8 cellular contexts compared by ENCODE assay signal in genomic region chr1:68600049-68600661, GRCh38.
DNase-seq lines count a peak whose midpoint lies in the region; ATAC-seq and TF ChIP-seq lines count a peak whose summit lies in the region.

No MANE protein-coding gene starts in this region.

- 0 out of 2 replicates have a peak overlapping the region, but pooled peaks have one; percentile 16 for H3K4me2 ChIP-seq in MM.1S (ENCODE audit: low read depth, low read length)
- H3K4me2 ChIP-seq in osteoblast (ENCODE audit: insufficient read depth, low read length) = no peak overlapping the region

- no peaks in the 10 kb centered on the region for H3K79me2 ChIP-seq in MM.1S (ENCODE audit: low read length)
- H3K79me2 ChIP-seq in osteoblast (ENCODE audit: insufficient read depth, low read length) = no peaks in the 10 kb centered on the region

- TF ChIP-seq CTCF in GM10266 (IDR thresholded peaks at IDR 0.05; ENCODE audit: control insufficient read depth, insufficient read depth, low read depth, missing control alignments) (peak; percentile 45), MM.1S (IDR thresholded peaks at IDR 0.05; ENCODE audit: low read length) (peak; percentile 77), osteoblast (IDR thresholded peaks at IDR 0.05; ENCODE audit: extremely low read depth, low read depth, low read length) (peak; percentile 70)

- no peaks in the 10 kb centered on the region for H3K9me2 ChIP-seq in MM.1S (replicated peaks; ENCODE audit: insufficient read depth, low read length)

- H3K27me3 Mint-ChIP-seq in immature natural killer cell (ENCODE audit: low read depth in 3 of 3) = no peaks in the 10 kb centered on the region
- H3K27me3 Mint-ChIP-seq in activated T-helper 1 cell treated with anti-CD3 and anti-CD28 coated beads, Interleukin-12 subunit alpha, Interleukin-12 subunit beta, Interleukin-2, Interleukin-4 antibody, amounts not matched to agents 30 ng/mL and 10 ng/mL and 1 ng/mL, durations not matched to agents 14 hours and 24 hours and 36 hours (ENCODE audit: insufficient read depth) = no peaks in the 10 kb centered on the region

- no peaks in the 10 kb centered on the region for H3K4me1 ChIP-seq in MM.1S (ENCODE audit: low read length)
- H3K4me1 ChIP-seq in osteoblast (ENCODE audit: insufficient read depth, low read length) = no peaks in the 10 kb centered on the region

- DNase-seq in GM10266 (ENCODE audit: extremely low spot score) (peak; percentile 3), MM.1S (peak; percentile 22), cerebellar cortex (ENCODE audit: low spot score) (peak; percentile 7), osteoblast (ENCODE audit: insufficient read length, low spot score, missing footprints) (no peak), immature natural killer cell (no peak)
- no peak for DNase-seq in activated T-helper 1 cell treated with anti-CD3 and anti-CD28 coated beads, Interleukin-12 subunit alpha, Interleukin-12 subunit beta, Interleukin-2, Interleukin-4 antibody, amounts not matched to agents 30 ng/mL and 10 ng/mL and 1 ng/mL, durations not matched to agents 14 hours and 24 hours and 36 hours (ENCODE audit: low spot score)

- H3K27ac ChIP-seq in MM.1S (ENCODE audit: low read length) = no peak overlapping the region
- no peak overlapping the region for H3K27ac ChIP-seq in osteoblast (ENCODE audit: low read depth, low read length)

- H2AFZ ChIP-seq in MM.1S (ENCODE audit: low read length) (no peak overlapping the region), osteoblast (ENCODE audit: low read length) (no peak overlapping the region)

- no peaks in the 10 kb centered on the region for H3K4me1 Mint-ChIP-seq in immature natural killer cell
- H3K4me1 Mint-ChIP-seq in activated T-helper 1 cell treated with anti-CD3 and anti-CD28 coated beads, Interleukin-12 subunit alpha, Interleukin-12 subunit beta, Interleukin-2, Interleukin-4 antibody, amounts not matched to agents 30 ng/mL and 10 ng/mL and 1 ng/mL, durations not matched to agents 14 hours and 24 hours and 36 hours (ENCODE audit: low read depth) = no peaks in the 10 kb centered on the region

- H3K36me3 ChIP-seq in MM.1S (replicated peaks; ENCODE audit: insufficient read depth, low read length) (no peaks in the 10 kb centered on the region), osteoblast (ENCODE audit: insufficient read depth, low read length) (no peaks in the 10 kb centered on the region)

- H3K9me3 Mint-ChIP-seq in immature natural killer cell = peaks cover 3 to 31% (median 10%) of the 10 kb centered on the region in 6 donors
- H3K9me3 Mint-ChIP-seq in activated T-helper 1 cell treated with anti-CD3 and anti-CD28 coated beads, Interleukin-12 subunit alpha, Interleukin-12 subunit beta, Interleukin-2, Interleukin-4 antibody, amounts not matched to agents 30 ng/mL and 10 ng/mL and 1 ng/mL, durations not matched to agents 14 hours and 24 hours and 36 hours = no peaks in the 10 kb centered on the region

- no peak overlapping the region for H3K9ac ChIP-seq in MM.1S (ENCODE audit: low read length)

- intact Hi-C loops in activated T-helper 1 cell treated with anti-CD3 and anti-CD28 coated beads, Interleukin-12 subunit alpha, Interleukin-12 subunit beta, Interleukin-2, Interleukin-4 antibody, amounts not matched to agents 30 ng/mL and 10 ng/mL and 1 ng/mL, durations not matched to agents 14 hours and 24 hours and 36 hours (cut with micrococcal nuclease) = no loop called here

- no peaks in the 10 kb centered on the region for H3K27me3 ChIP-seq in MM.1S (replicated peaks; ENCODE audit: insufficient read depth, low read length)
- H3K27me3 ChIP-seq in osteoblast (ENCODE audit: insufficient read depth, low read length) = no peaks in the 10 kb centered on the region

- no peaks in the 10 kb centered on the region for H3K9me3 ChIP-seq in MM.1S (replicated peaks; ENCODE audit: insufficient read depth, low read length)
- H3K9me3 ChIP-seq in osteoblast (ENCODE audit: low read depth, low read length) = no peaks in the 10 kb centered on the region

- H4K20me1 ChIP-seq in MM.1S (ENCODE audit: insufficient read depth, low read length) (no peaks in the 10 kb centered on the region), osteoblast (ENCODE audit: insufficient read depth, low read length) (no peaks in the 10 kb centered on the region)

- H3K36me3 Mint-ChIP-seq in immature natural killer cell = no peaks in the 10 kb centered on the region
- H3K36me3 Mint-ChIP-seq in activated T-helper 1 cell treated with anti-CD3 and anti-CD28 coated beads, Interleukin-12 subunit alpha, Interleukin-12 subunit beta, Interleukin-2, Interleukin-4 antibody, amounts not matched to agents 30 ng/mL and 10 ng/mL and 1 ng/mL, durations not matched to agents 14 hours and 24 hours and 36 hours (ENCODE audit: low read depth) = no peaks in the 10 kb centered on the region

- H3K4me3 Mint-ChIP-seq in immature natural killer cell = no peak overlapping the region
- H3K4me3 Mint-ChIP-seq in activated T-helper 1 cell treated with anti-CD3 and anti-CD28 coated beads, Interleukin-12 subunit alpha, Interleukin-12 subunit beta, Interleukin-2, Interleukin-4 antibody, amounts not matched to agents 30 ng/mL and 10 ng/mL and 1 ng/mL, durations not matched to agents 14 hours and 24 hours and 36 hours = no peak overlapping the region

- H3K27ac Mint-ChIP-seq in immature natural killer cell = no peak overlapping the region
- H3K27ac Mint-ChIP-seq in activated T-helper 1 cell treated with anti-CD3 and anti-CD28 coated beads, Interleukin-12 subunit alpha, Interleukin-12 subunit beta, Interleukin-2, Interleukin-4 antibody, amounts not matched to agents 30 ng/mL and 10 ng/mL and 1 ng/mL, durations not matched to agents 14 hours and 24 hours and 36 hours = no peak overlapping the region

- H3K4me3 ChIP-seq in MM.1S (ENCODE audit: low read length) (no peak overlapping the region), osteoblast (ENCODE audit: insufficient read depth, low read length) (no peak overlapping the region)

- ATAC-seq in HG02938 (IDR thresholded peaks at IDR 0.05; ENCODE audit: unreplicated experiment) (no peak), HG03280 (IDR thresholded peaks at IDR 0.05; ENCODE audit: unreplicated experiment) (no peak)

- H3F3A ChIP-seq in MM.1S (ENCODE audit: insufficient read depth, low read length) = no peaks in the 10 kb centered on the region

Comparison
In these comparisons a context has a peak if more than half of its experiments do, and no peak if none do; other contexts are left out.
1. DNase-seq: peak in GM10266 (single experiment), MM.1S (single experiment) and cerebellar cortex (single experiment); none in osteoblast (single experiment), immature natural killer cell (0 of 3) and activated T-helper 1 cell treated with anti-CD3 and anti-CD28 coated beads, Interleukin-12 subunit alpha, Interleukin-12 subunit beta, Interleukin-2, Interleukin-4 antibody, amounts not matched to agents 30 ng/mL and 10 ng/mL and 1 ng/mL, durations not matched to agents 14 hours and 24 hours and 36 hours (single experiment).
2. Peak in every context shown above with its lines, with median percentiles within 50 percentile points of each other: CTCF ChIP-seq.